ENCODE assay signal across 19 cellular contexts in genomic region chr22:30405731-30406130, GRCh38.
"Had no signal": no experiment of that assay in that cellular context is flagged by ENCODE, and none has a peak within 500 bp of the region (broad histone marks: within the 10 kb centered on the region; RNA-seq: fewer than 3 reads in every experiment).

No MANE protein-coding gene starts in this region.

- H3K27ac ChIP-seq: colonic mucosa, esophagus squamous epithelium, left ventricle myocardium inferior, neutrophil, sigmoid colon, suprapubic skin, thyroid gland, upper lobe of right lung, vagina had no signal

- DNase-seq: colonic mucosa; dermis blood vessel endothelial cell; esophagus squamous epithelium; foreskin fibroblast; immature natural killer cell; left cardiac atrium; left ventricle myocardium inferior; mesendoderm; naive B cell; posterior cingulate gyrus; sigmoid colon; stimulated activated CD4-positive, alpha-beta T cell treated with anti-CD3 and anti-CD28 coated beads, Interleukin-12 subunit alpha, Interleukin-12 subunit beta, amount 100 ng/mL, for 4 hours; stimulated activated naive CD4-positive, alpha-beta T cell treated with Interleukin-2 at 50 U/mL for 16 hours; thyroid gland; upper lobe of right lung had no signal

- H3K4me1 Mint-ChIP-seq: immature natural killer cell, naive B cell had no signal

- H3K36me3 ChIP-seq: colonic mucosa, neutrophil had no signal

- H3K36me3 Mint-ChIP-seq: naive B cell had no signal

- H3K9me3 ChIP-seq: colonic mucosa, esophagus squamous epithelium, left ventricle myocardium inferior, neutrophil, sigmoid colon, suprapubic skin, thyroid gland, upper lobe of right lung, vagina had no signal

- H3K4me1 ChIP-seq: colonic mucosa, left ventricle myocardium inferior, upper lobe of right lung, vagina had no signal

- ATAC-seq: upper lobe of right lung had no signal

- H3K27me3 Mint-ChIP-seq: naive B cell had no signal

- H3K4me3 ChIP-seq: colonic mucosa, esophagus squamous epithelium, left ventricle myocardium inferior, sigmoid colon, skin epidermis, suprapubic skin, thyroid gland, upper lobe of right lung, vagina had no signal

- H3K9me3 Mint-ChIP-seq: immature natural killer cell, naive B cell had no signal

- H3K4me3 Mint-ChIP-seq: immature natural killer cell, naive B cell had no signal

- H3K27me3 ChIP-seq: colonic mucosa, esophagus squamous epithelium, neutrophil, sigmoid colon, suprapubic skin, thyroid gland, upper lobe of right lung, vagina had no signal
